In genomic region chr9:91047529-91047928, GRCh38 we compare ENCODE assay signal across 10 cellular contexts.
DNase-seq lines count a peak whose midpoint lies in the region; ATAC-seq and TF ChIP-seq lines count a peak whose summit lies in the region.
"Had no signal": no experiment of that assay in that cellular context is flagged by ENCODE, and none has a peak within 500 bp of the region (broad histone marks: within the 10 kb centered on the region; RNA-seq: fewer than 3 reads in every experiment).

No MANE protein-coding gene starts in this region.

- intact Hi-C loops in tibial artery (cut with DNase I; ENCODE audit: low total_unique reads) = no loop called here

- no peak overlapping the region for H3K4me3 Mint-ChIP-seq in memory B cell
- H3K4me3 Mint-ChIP-seq in stimulated activated memory B cell treated with anti-CD40 and anti-IgM and Interleukin-4, amounts not matched to agents 10 μg/mL and 1 μg/mL and 100 μg/mL, for 72 hours = peak overlapping the region; percentile 16
- H3K4me3 Mint-ChIP-seq: neural crest cell had no signal

- H3K36me3 ChIP-seq in tibial artery = no peaks in the 10 kb centered on the region

- peaks cover 5% of the 10 kb centered on the region for H3K4me1 Mint-ChIP-seq in memory B cell
- H3K4me1 Mint-ChIP-seq in stimulated activated memory B cell treated with anti-CD40 and anti-IgM and Interleukin-4, amounts not matched to agents 10 μg/mL and 1 μg/mL and 100 μg/mL, for 72 hours = peaks cover 18% of the 10 kb centered on the region

- no peaks in the 10 kb centered on the region for H3K36me3 Mint-ChIP-seq in memory B cell
- no peaks in the 10 kb centered on the region for H3K36me3 Mint-ChIP-seq in stimulated activated memory B cell treated with anti-CD40 and anti-IgM and Interleukin-4, amounts not matched to agents 10 μg/mL and 1 μg/mL and 100 μg/mL, for 72 hours

- H3K27me3 ChIP-seq in tibial artery = peaks cover 0 to 16% of the 10 kb centered on the region in 2 donors

- DNase-seq in activated CD4-positive, alpha-beta T cell treated with anti-CD3 and anti-CD28 coated beads for 24 hours (ENCODE audit: low read depth in 2 of 2) = peak; percentile 31 to 47
- no peak for DNase-seq in activated CD4-positive, alpha-beta T cell treated with anti-CD3 and anti-CD28 coated beads, Interleukin-2, amount 50 U/mL, for 1 hour
- peak; percentile 38 for DNase-seq in activated CD8-positive, alpha-beta memory T cell treated with anti-CD3 and anti-CD28 coated beads, Interleukin-2, amount 50 U/mL, for 4 hours
- DNase-seq in memory B cell (ENCODE audit: low spot score in 2 of 2) (no peak), NOMO-1 (lab: John Stamatoyannopoulos, UW; ENCODE audit: unreplicated experiment in 2 of 2) (no peak), tibial artery (no peak), SW 1271 (lab: John Stamatoyannopoulos, UW) (no peak)
- DNase-seq: NCI-H526 treated with DMSO at 0.1 percent for 48 hours had no signal

- no peak overlapping the region for H3K27ac Mint-ChIP-seq in memory B cell
- H3K27ac Mint-ChIP-seq in stimulated activated memory B cell treated with anti-CD40 and anti-IgM and Interleukin-4, amounts not matched to agents 10 μg/mL and 1 μg/mL and 100 μg/mL, for 72 hours = peak overlapping the region; percentile 15

- no peaks in the 10 kb centered on the region for H3K4me1 ChIP-seq in tibial artery

- H3K4me3 ChIP-seq in tibial artery = no peak overlapping the region

- ATAC-seq in memory B cell (ENCODE audit: low read depth) = peak; percentile 52
- peak; percentile 53 for ATAC-seq in stimulated activated memory B cell treated with anti-CD40 and anti-IgM and Interleukin-4, amounts not matched to agents 10 μg/mL and 1 μg/mL and 100 μg/mL, for 72 hours

- H3K27me3 Mint-ChIP-seq in memory B cell = peaks cover 19% of the 10 kb centered on the region
- peaks cover 25% of the 10 kb centered on the region for H3K27me3 Mint-ChIP-seq in stimulated activated memory B cell treated with anti-CD40 and anti-IgM and Interleukin-4, amounts not matched to agents 10 μg/mL and 1 μg/mL and 100 μg/mL, for 72 hours

- H3K9me3 ChIP-seq in tibial artery = no peaks in the 10 kb centered on the region

- no peak overlapping the region for H3K27ac ChIP-seq in tibial artery

- no peaks in the 10 kb centered on the region for H3K9me3 Mint-ChIP-seq in memory B cell
- H3K9me3 Mint-ChIP-seq in stimulated activated memory B cell treated with anti-CD40 and anti-IgM and Interleukin-4, amounts not matched to agents 10 μg/mL and 1 μg/mL and 100 μg/mL, for 72 hours = no peaks in the 10 kb centered on the region
- H3K9me3 Mint-ChIP-seq: neural crest cell had no signal

- no peak for TF ChIP-seq CTCF in tibial artery (IDR thresholded peaks at IDR 0.05)

Comparison
In these comparisons a context has a peak if more than half of its experiments do, and no peak if none do; other contexts are left out.
1. DNase-seq: peak in activated CD4-positive, alpha-beta T cell treated with anti-CD3 and anti-CD28 coated beads for 24 hours (2 of 2) and activated CD8-positive, alpha-beta memory T cell treated with anti-CD3 and anti-CD28 coated beads, Interleukin-2, amount 50 U/mL, for 4 hours (single experiment); none in activated CD4-positive, alpha-beta T cell treated with anti-CD3 and anti-CD28 coated beads, Interleukin-2, amount 50 U/mL, for 1 hour (single experiment), memory B cell (0 of 2), NOMO-1 (0 of 2), tibial artery (0 of 2) and SW 1271 (0 of 2).